10 cellular contexts compared by ENCODE assay signal in genomic region chr17:73365934-73366623, GRCh38. TPM values are rescaled to one million over a fixed set of nuclear protein-coding genes. Genes with fewer than 3 reads are reported as not detected.
DNase-seq lines count a peak whose midpoint lies in the region; ATAC-seq and TF ChIP-seq lines count a peak whose summit lies in the region.
"Had no signal": no experiment of that assay in that cellular context is flagged by ENCODE, and none has a peak within 500 bp of the region (broad histone marks: within the 10 kb centered on the region; RNA-seq: fewer than 3 reads in every experiment).

No MANE protein-coding gene starts in this region.

- DNase-seq in WERI-Rb-1 (peak; percentile 84), germinal center (ENCODE audit: low spot score) (peak; percentile 50), osteoblast (ENCODE audit: insufficient read length, low spot score, missing footprints) (peak; percentile 94), vagina (ENCODE audit: extremely low spot score in 2 of 2) (no peak), SW480 (ENCODE audit: low spot score) (no peak), mesothelial cell of epicardium (ENCODE audit: low spot score in 2 of 2, unreplicated experiment in 2 of 2) (no peak)
- DNase-seq: DMS 273 treated with DMSO at 0.1 percent for 48 hours, NCI-H187 had no signal

- H3K4me1 ChIP-seq in osteoblast (ENCODE audit: insufficient read depth, low read length) (peaks cover 15% of the 10 kb centered on the region), vagina (no peaks in the 10 kb centered on the region)

- H3K4me2 ChIP-seq in osteoblast (ENCODE audit: insufficient read depth, low read length) = peak overlapping the region; percentile 60

- H3K36me3 Mint-ChIP-seq in mesothelial cell of epicardium = no peaks in the 10 kb centered on the region

- H3K4me3 Mint-ChIP-seq in mesothelial cell of epicardium = no peak overlapping the region

- no peaks in the 10 kb centered on the region for H3K9me3 ChIP-seq in WERI-Rb-1 (ENCODE audit: severe bottlenecking)
- no peaks in the 10 kb centered on the region for H3K9me3 ChIP-seq in osteoblast (ENCODE audit: low read depth, low read length)
- no peaks in the 10 kb centered on the region for H3K9me3 ChIP-seq in vagina
- H3K9me3 ChIP-seq: neutrophil had no signal

- no peaks in the 10 kb centered on the region for H3K79me2 ChIP-seq in osteoblast (ENCODE audit: insufficient read depth, low read length)

- H3K4me1 Mint-ChIP-seq in mesothelial cell of epicardium = peaks cover 17% of the 10 kb centered on the region

- no peak for ATAC-seq in GM21529 (IDR thresholded peaks at IDR 0.05; ENCODE audit: unreplicated experiment)

- H3K27ac ChIP-seq in WERI-Rb-1 (peak overlapping the region; percentile 40), osteoblast (ENCODE audit: low read depth, low read length) (no peak overlapping the region), vagina (peak overlapping the region; percentile 58)
- H3K27ac ChIP-seq: neutrophil had no signal

- H3K27ac Mint-ChIP-seq in mesothelial cell of epicardium = no peak overlapping the region

- H3K27me3 Mint-ChIP-seq in mesothelial cell of epicardium (ENCODE audit: low read depth) = no peaks in the 10 kb centered on the region

- H3K27me3 ChIP-seq in WERI-Rb-1 (ENCODE audit: insufficient read depth, low read depth, severe bottlenecking) = no peaks in the 10 kb centered on the region
- peaks cover 3% of the 10 kb centered on the region for H3K27me3 ChIP-seq in osteoblast (ENCODE audit: insufficient read depth, low read length)
- no peaks in the 10 kb centered on the region for H3K27me3 ChIP-seq in vagina
- H3K27me3 ChIP-seq: neutrophil had no signal

- no peak for TF ChIP-seq CTCF in WERI-Rb-1 (IDR thresholded peaks at IDR 0.05; ENCODE audit: low read depth, low read length)
- TF ChIP-seq CTCF in osteoblast (IDR thresholded peaks at IDR 0.05; ENCODE audit: extremely low read depth, low read depth, low read length) = no peak
- TF ChIP-seq CTCF in vagina (IDR thresholded peaks at IDR 0.05) = no peak
- TF ChIP-seq CTCF in mesothelial cell of epicardium (IDR thresholded peaks at IDR 0.05; ENCODE audit: unreplicated experiment) = no peak

- H3K4me3 ChIP-seq in WERI-Rb-1 (ENCODE audit: low read depth, low read length) (no peak overlapping the region), osteoblast (ENCODE audit: insufficient read depth, low read length) (peak overlapping the region; percentile 26), vagina (no peak overlapping the region)

- peaks cover 18% of the 10 kb centered on the region for H3K36me3 ChIP-seq in WERI-Rb-1
- H3K36me3 ChIP-seq in osteoblast (ENCODE audit: insufficient read depth, low read length) = no peaks in the 10 kb centered on the region
- H3K36me3 ChIP-seq in vagina = no peaks in the 10 kb centered on the region
- H3K36me3 ChIP-seq: neutrophil had no signal

- H3K9me3 Mint-ChIP-seq in mesothelial cell of epicardium = no peaks in the 10 kb centered on the region

- H4K20me1 ChIP-seq in osteoblast (ENCODE audit: insufficient read depth, low read length) = no peaks in the 10 kb centered on the region

- H2AFZ ChIP-seq in osteoblast (ENCODE audit: low read length) = peak overlapping the region; percentile 69

- TF ChIP-seq POLR2A in vagina (IDR thresholded peaks at IDR 0.05) = no peak

- intact Hi-C loops in vagina (cut with DNase I) = loop anchor here (10.0 kb wide), 1 partner anchor 641 kb away; no protein-coding TSS in a partner anchor

RNA-seq across cellular contexts. Expression of gene CDC42EP4, which starts 54.3 kb away (rescaled TPM):
- total RNA-seq in osteoblast = 13.8 and 16.3 TPM in 2 replicates
- total RNA-seq in vagina = 73.7 TPM
- total RNA-seq in mesothelial cell of epicardium = 68.4 to 71.3 TPM (median 70.3 TPM) in 3 replicates

Comparison
In these comparisons a context has a peak if more than half of its experiments do, and no peak if none do; other contexts are left out.
1. DNase-seq: peak in WERI-Rb-1 (single experiment), germinal center (single experiment) and osteoblast (single experiment); none in vagina (0 of 2), SW480 (single experiment) and mesothelial cell of epicardium (0 of 2).